10 cellular contexts compared by ENCODE assay signal in the genomic region with DNA sequence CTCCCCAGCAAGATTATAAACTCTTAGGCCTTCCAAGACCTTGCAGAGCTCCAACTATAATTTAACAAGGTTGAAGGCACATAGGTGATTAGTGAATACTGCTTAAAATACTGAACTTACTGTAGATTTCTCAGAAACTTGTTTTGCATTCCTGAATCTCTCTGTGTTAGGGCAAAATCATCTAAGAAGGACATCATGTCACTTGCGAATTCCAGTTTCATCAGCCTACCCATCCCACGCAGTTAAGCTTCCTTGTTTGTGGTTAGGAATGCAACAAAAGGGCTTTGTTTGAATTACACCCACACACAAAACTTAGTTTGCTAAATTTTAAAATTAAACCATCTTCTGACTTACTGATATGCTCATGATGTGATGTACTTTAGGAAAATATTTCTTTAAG.
DNase-seq lines count a peak whose midpoint lies in the region; ATAC-seq and TF ChIP-seq lines count a peak whose summit lies in the region.
"Had no signal": no experiment of that assay in that cellular context is flagged by ENCODE, and none has a peak within 500 bp of the region (broad histone marks: within the 10 kb centered on the region; RNA-seq: fewer than 3 reads in every experiment).

No MANE protein-coding gene starts in this region.

- no peaks in the 10 kb centered on the region for H3K27me3 ChIP-seq in SK-N-SH (ENCODE audit: insufficient read depth)
- no peaks in the 10 kb centered on the region for H3K27me3 ChIP-seq in foreskin keratinocyte
- H3K27me3 ChIP-seq in skeletal muscle satellite cell (ENCODE audit: control insufficient read depth, insufficient read depth, low read length), result no peaks in the 10 kb centered on the region

- TF ChIP-seq CTCF in SK-N-SH (IDR thresholded peaks at IDR 0.05) (no peak), foreskin keratinocyte (conservative IDR thresholded peaks at IDR 0.05) (no peak)

- H3K4me1 ChIP-seq in SK-N-SH (ENCODE audit: control insufficient read depth in 1 of 2, insufficient read depth in 2 of 2, low read depth in 1 of 2, low read length in 1 of 2) (peaks cover 1 to 20% of the 10 kb centered on the region in 2 experiments), foreskin keratinocyte (peaks cover 32% of the 10 kb centered on the region), skeletal muscle satellite cell (ENCODE audit: control insufficient read depth, insufficient read depth, low read length) (peaks cover 37% of the 10 kb centered on the region)

- H3K9me3 ChIP-seq in SK-N-SH (no peaks in the 10 kb centered on the region), skeletal muscle satellite cell (replicated peaks; ENCODE audit: low read length) (no peaks in the 10 kb centered on the region)

- H4K20me1 ChIP-seq in SK-N-SH (ENCODE audit: insufficient read depth), result no peaks in the 10 kb centered on the region

- no peaks in the 10 kb centered on the region for H3K9me2 ChIP-seq in SK-N-SH

- no peaks in the 10 kb centered on the region for H3K36me3 Mint-ChIP-seq in natural killer cell treated with Interleukin-12 subunit alpha and Interleukin-12 subunit beta and Interleukin-15 and Interleukin-18, amount 100 ng/mL, for 72 hours

- H3K4me3 ChIP-seq in SK-N-SH (ENCODE audit: low read depth in 2 of 2, low read length in 1 of 2), result no peak overlapping the region
- H3K4me3 ChIP-seq in skeletal muscle satellite cell (ENCODE audit: low read length), result no peak overlapping the region

- peak; percentile 60 for DNase-seq in H4 (ENCODE audit: low spot score)
- DNase-seq in SK-N-SH, result no peak
- peak; percentile 43 to 58 for DNase-seq in foreskin keratinocyte
- no peak for DNase-seq in OCI-M2 (lab: John Stamatoyannopoulos, UW; ENCODE audit: unreplicated experiment)
- no peak for DNase-seq in natural killer cell treated with Interleukin-12 subunit alpha and Interleukin-12 subunit beta and Interleukin-15 and Interleukin-18, amount 100 ng/mL, for 72 hours (ENCODE audit: low spot score)
- DNase-seq in UCSD-AML1 (lab: John Stamatoyannopoulos, UW; ENCODE audit: unreplicated experiment), result no peak
- no peak for DNase-seq in NCI-H82 (lab: John Stamatoyannopoulos, UW)
- DNase-seq: WERI-Rb-1 had no signal

- H3K4me3 Mint-ChIP-seq in natural killer cell treated with Interleukin-12 subunit alpha and Interleukin-12 subunit beta and Interleukin-15 and Interleukin-18, amount 100 ng/mL, for 72 hours, result no peak overlapping the region

- POLR2A ChIA-PET in SK-N-SH (lab: Yijun Ruan, JAX), result no interaction called here

- H3K79me2 ChIP-seq in SK-N-SH (ENCODE audit: insufficient read depth), result peaks cover 77% of the 10 kb centered on the region

- no peaks in the 10 kb centered on the region for H3K9me3 Mint-ChIP-seq in natural killer cell treated with Interleukin-12 subunit alpha and Interleukin-12 subunit beta and Interleukin-15 and Interleukin-18, amount 100 ng/mL, for 72 hours

- no peak for TF ChIP-seq RAD21 in SK-N-SH (IDR thresholded peaks at IDR 0.05; ENCODE audit: low read length)

- peaks cover 8 to 48% of the 10 kb centered on the region in 2 donors for H3K27me3 Mint-ChIP-seq in natural killer cell treated with Interleukin-12 subunit alpha and Interleukin-12 subunit beta and Interleukin-15 and Interleukin-18, amount 100 ng/mL, for 72 hours

- H3K27ac ChIP-seq in SK-N-SH (ENCODE audit: low read depth in 2 of 2, low read length in 1 of 2), result peak overlapping the region; percentile 47 to 85; a peak in 3 of 4 replicates
- H3K27ac ChIP-seq in foreskin keratinocyte, result peak overlapping the region; percentile 46
- H3K27ac ChIP-seq: WERI-Rb-1 had no signal

- peak; percentile 62 for ATAC-seq in foreskin keratinocyte
- no peak for ATAC-seq in natural killer cell treated with Interleukin-12 subunit alpha and Interleukin-12 subunit beta and Interleukin-15 and Interleukin-18, amount 100 ng/mL, for 72 hours
- ATAC-seq: esophagus mucosa had no signal

- H3K27ac Mint-ChIP-seq in natural killer cell treated with Interleukin-12 subunit alpha and Interleukin-12 subunit beta and Interleukin-15 and Interleukin-18, amount 100 ng/mL, for 72 hours, result no peak overlapping the region

- peaks cover 37% of the 10 kb centered on the region for H3F3A ChIP-seq in SK-N-SH (replicated peaks; ENCODE audit: insufficient read depth)

- H3K4me2 ChIP-seq in SK-N-SH (peak overlapping the region; percentile 32; the same call in 1 of the 2 replicates), skeletal muscle satellite cell (ENCODE audit: low read length) (peak overlapping the region; percentile 54)

- H3K9ac ChIP-seq in SK-N-SH (peak overlapping the region; percentile 53), skeletal muscle satellite cell (ENCODE audit: low read depth, low read length) (peak overlapping the region; percentile 61)

- H3K4me1 Mint-ChIP-seq in natural killer cell treated with Interleukin-12 subunit alpha and Interleukin-12 subunit beta and Interleukin-15 and Interleukin-18, amount 100 ng/mL, for 72 hours (ENCODE audit: low read depth in 2 of 2), result no peaks in the 10 kb centered on the region

- CTCF ChIA-PET in SK-N-SH (lab: Yijun Ruan, JAX), result interaction anchor here (1.6 kb wide), 1 partner anchor 12 kb away, joined by 5 read pairs; no protein-coding TSS in a partner anchor

- H3K36me3 ChIP-seq in SK-N-SH (replicated peaks in 1 of 2; ENCODE audit: control insufficient read depth in 1 of 2, insufficient read depth in 2 of 2, low read length in 1 of 2), result no peaks in the 10 kb centered on the region
- no peaks in the 10 kb centered on the region for H3K36me3 ChIP-seq in skeletal muscle satellite cell (ENCODE audit: insufficient read depth, low read length)
- H3K36me3 ChIP-seq: WERI-Rb-1 had no signal

- no peak overlapping the region; the same call in 1 of the 2 replicates for H2AFZ ChIP-seq in SK-N-SH (ENCODE audit: low read depth)

- WGBS in SK-N-SH (ENCODE audit: low lambda C conversion rate), result 6% methylated on average over 2 of the region's 2 CpGs

- peak in 1 of 2 experiments; percentile 20; a peak in 1 of 4 replicates for TF ChIP-seq EP300 in SK-N-SH (IDR thresholded peaks at IDR 0.05; ENCODE audit: borderline replicate concordance in 1 of 2, low read depth in 1 of 2, low read length in 1 of 2)

TF ChIP-seq in SK-N-SH, 30 proteins besides CTCF, POLR2A, EP300 and RAD21:
- TF ChIP-seq, protein P1, sequence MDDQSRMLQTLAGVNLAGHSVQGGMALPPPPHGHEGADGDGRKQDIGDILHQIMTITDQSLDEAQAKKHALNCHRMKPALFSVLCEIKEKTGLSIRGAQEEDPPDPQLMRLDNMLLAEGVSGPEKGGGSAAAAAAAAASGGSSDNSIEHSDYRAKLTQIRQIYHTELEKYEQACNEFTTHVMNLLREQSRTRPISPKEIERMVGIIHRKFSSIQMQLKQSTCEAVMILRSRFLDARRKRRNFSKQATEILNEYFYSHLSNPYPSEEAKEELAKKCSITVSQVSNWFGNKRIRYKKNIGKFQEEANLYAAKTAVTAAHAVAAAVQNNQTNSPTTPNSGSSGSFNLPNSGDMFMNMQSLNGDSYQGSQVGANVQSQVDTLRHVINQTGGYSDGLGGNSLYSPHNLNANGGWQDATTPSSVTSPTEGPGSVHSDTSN (IDR thresholded peaks at IDR 0.05), result peak; percentile 45; the same call in 1 of the 2 replicates
- TF ChIP-seq MXI1 (IDR thresholded peaks at IDR 0.05; ENCODE audit: low read depth, low read length) (no peak), RFX5 (IDR thresholded peaks at IDR 0.05; ENCODE audit: low read length) (no peak), JUND (IDR thresholded peaks at IDR 0.05) (0 out of 2 replicates have a peak, but pooled peaks have one; percentile 1)
- TF ChIP-seq, protein P2, sequence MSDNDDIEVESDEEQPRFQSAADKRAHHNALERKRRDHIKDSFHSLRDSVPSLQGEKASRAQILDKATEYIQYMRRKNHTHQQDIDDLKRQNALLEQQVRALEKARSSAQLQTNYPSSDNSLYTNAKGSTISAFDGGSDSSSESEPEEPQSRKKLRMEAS (IDR thresholded peaks at IDR 0.05; ENCODE audit: low read depth), result no peak
TF ChIP-seq in SK-N-SH: peak in this region for 2.

Comparison
In these comparisons a context has a peak if more than half of its experiments do, and no peak if none do; other contexts are left out.
1. DNase-seq: peak in H4 (single experiment) and foreskin keratinocyte (2 of 2); none in SK-N-SH (single experiment), OCI-M2 (single experiment), natural killer cell treated with Interleukin-12 subunit alpha and Interleukin-12 subunit beta and Interleukin-15 and Interleukin-18, amount 100 ng/mL, for 72 hours (single experiment), UCSD-AML1 (single experiment) and NCI-H82 (single experiment).